ENCODE assay signal across 21 cellular contexts in genomic region chr11:4455439-4455838, GRCh38. TPM values are rescaled to one million over a fixed set of nuclear protein-coding genes. Genes with fewer than 3 reads are reported as not detected.
DNase-seq lines count a peak whose midpoint lies in the region; ATAC-seq and TF ChIP-seq lines count a peak whose summit lies in the region.
"Had no signal": no experiment of that assay in that cellular context is flagged by ENCODE, and none has a peak within 500 bp of the region (broad histone marks: within the 10 kb centered on the region; RNA-seq: fewer than 3 reads in every experiment).

No MANE protein-coding gene starts in this region.

- POLR2A ChIA-PET in naive thymus-derived CD4-positive, alpha-beta T cell (lab: Charles Lee): no interaction called here
- POLR2A ChIA-PET in CD8-positive, alpha-beta T cell (lab: Charles Lee): no interaction called here

- TF ChIP-seq CTCF in CD14-positive monocyte (IDR thresholded peaks at IDR 0.05): no peak
- TF ChIP-seq CTCF in body of pancreas (IDR thresholded peaks at IDR 0.05): no peak
- TF ChIP-seq CTCF in CD8-positive, alpha-beta T cell (IDR thresholded peaks at IDR 0.05): no peak

- H3K27ac Mint-ChIP-seq in CD14-positive monocyte: peak overlapping the region; percentile 87 to 95 (median 94)
- no peak overlapping the region for H3K27ac Mint-ChIP-seq in naive thymus-derived CD4-positive, alpha-beta T cell
- no peak overlapping the region for H3K27ac Mint-ChIP-seq in CD8-positive, alpha-beta T cell
- H3K27ac Mint-ChIP-seq: activated T-helper 17 cell treated with anti-CD3 and anti-CD28 coated beads, Interleukin-2, amount 50 U/mL, for 72 hours had no signal

- H3K36me3 ChIP-seq in body of pancreas (replicated peaks in 1 of 2; ENCODE audit: insufficient read depth in 1 of 2, low read depth in 2 of 2): no peaks in the 10 kb centered on the region
- H3K36me3 ChIP-seq in naive thymus-derived CD4-positive, alpha-beta T cell (ENCODE audit: control insufficient read depth in 2 of 3, insufficient read depth in 3 of 3, low read length in 3 of 3): no peaks in the 10 kb centered on the region
- no peaks in the 10 kb centered on the region for H3K36me3 ChIP-seq in CD8-positive, alpha-beta T cell (ENCODE audit: insufficient read depth, low read length)
- H3K36me3 ChIP-seq: Peyer's patch had no signal

- peaks cover 5 to 30% (median 12%) of the 10 kb centered on the region in 7 donors for H3K9me3 Mint-ChIP-seq in CD14-positive monocyte
- peaks cover 0 to 20% (median 10%) of the 10 kb centered on the region in 11 donors for H3K9me3 Mint-ChIP-seq in naive thymus-derived CD4-positive, alpha-beta T cell
- H3K9me3 Mint-ChIP-seq in CD8-positive, alpha-beta T cell: peaks cover 11% of the 10 kb centered on the region
- H3K9me3 Mint-ChIP-seq: neural crest cell had no signal

- no peaks in the 10 kb centered on the region for H3K27me3 ChIP-seq in body of pancreas
- H3K27me3 ChIP-seq in naive thymus-derived CD4-positive, alpha-beta T cell (ENCODE audit: control insufficient read depth in 2 of 2, insufficient read depth in 2 of 2, low read length in 2 of 2): no peaks in the 10 kb centered on the region
- H3K27me3 ChIP-seq in CD8-positive, alpha-beta T cell (ENCODE audit: insufficient read depth, low read length): no peaks in the 10 kb centered on the region
- H3K27me3 ChIP-seq: Peyer's patch had no signal

- H3K27me3 Mint-ChIP-seq in CD14-positive monocyte (ENCODE audit: low read depth in 3 of 3): peaks cover 0 to 5% (median 0%) of the 10 kb centered on the region in 3 donors
- peaks cover 2 to 25% (median 13%) of the 10 kb centered on the region in 5 donors for H3K27me3 Mint-ChIP-seq in naive thymus-derived CD4-positive, alpha-beta T cell
- H3K27me3 Mint-ChIP-seq in CD8-positive, alpha-beta T cell (ENCODE audit: low read depth): peaks cover 5% of the 10 kb centered on the region

- H3K9me3 ChIP-seq in body of pancreas: no peaks in the 10 kb centered on the region
- H3K9me3 ChIP-seq in naive thymus-derived CD4-positive, alpha-beta T cell (ENCODE audit: control insufficient read depth in 2 of 3, low read length in 3 of 3): no peaks in the 10 kb centered on the region
- no peaks in the 10 kb centered on the region for H3K9me3 ChIP-seq in CD8-positive, alpha-beta T cell (ENCODE audit: low read length)
- H3K9me3 ChIP-seq: Peyer's patch had no signal

- peaks cover 13 to 25% of the 10 kb centered on the region in 2 donors for H3K36me3 Mint-ChIP-seq in CD14-positive monocyte
- peaks cover 0 to 11% (median 0%) of the 10 kb centered on the region in 5 donors for H3K36me3 Mint-ChIP-seq in naive thymus-derived CD4-positive, alpha-beta T cell
- no peaks in the 10 kb centered on the region for H3K36me3 Mint-ChIP-seq in CD8-positive, alpha-beta T cell

- H3K4me3 Mint-ChIP-seq in CD14-positive monocyte: no peak overlapping the region
- H3K4me3 Mint-ChIP-seq in naive thymus-derived CD4-positive, alpha-beta T cell: no peak overlapping the region
- no peak overlapping the region for H3K4me3 Mint-ChIP-seq in CD8-positive, alpha-beta T cell
- H3K4me3 Mint-ChIP-seq: activated T-helper 17 cell treated with anti-CD3 and anti-CD28 coated beads, Interleukin-2, amount 50 U/mL, for 72 hours; neural crest cell had no signal

- CTCF ChIA-PET in naive thymus-derived CD4-positive, alpha-beta T cell (lab: Charles Lee): no interaction called here
- CTCF ChIA-PET in CD8-positive, alpha-beta T cell (lab: Charles Lee): no interaction called here

- TF ChIP-seq POLR2A in body of pancreas (IDR thresholded peaks at IDR 0.05): no peak

- no peak overlapping the region for H3K4me3 ChIP-seq in body of pancreas
- no peak overlapping the region for H3K4me3 ChIP-seq in naive thymus-derived CD4-positive, alpha-beta T cell (ENCODE audit: low read length)
- no peak overlapping the region for H3K4me3 ChIP-seq in CD8-positive, alpha-beta T cell (ENCODE audit: low read depth, low read length)
- H3K4me3 ChIP-seq: Peyer's patch had no signal

- no peak overlapping the region for H3K27ac ChIP-seq in body of pancreas
- no peak overlapping the region for H3K27ac ChIP-seq in naive thymus-derived CD4-positive, alpha-beta T cell (ENCODE audit: low read depth, low read length)
- H3K27ac ChIP-seq in CD8-positive, alpha-beta T cell (ENCODE audit: low read depth, low read length): no peak overlapping the region
- H3K27ac ChIP-seq: Peyer's patch had no signal

- WGBS in body of pancreas, 2 donors: 13 to 40% methylated on average over 1 of the region's 1 CpG

- intact Hi-C loops in CD14-positive monocyte (cut with micrococcal nuclease) (loop anchor here (10.0 kb wide), 1 partner anchor 61 kb away; the partner anchor contains the start of gene TRIM21 (in 2 of the 2)), body of pancreas (cut with DNase I) (no loop called here)
- intact Hi-C loops in naive thymus-derived CD4-positive, alpha-beta T cell (cut with micrococcal nuclease): no loop called here
- intact Hi-C loops in CD8-positive, alpha-beta T cell (cut with DNase I, micrococcal nuclease): no loop called here

- H3K4me1 Mint-ChIP-seq in CD14-positive monocyte: peaks cover 97% of the 10 kb centered on the region
- H3K4me1 Mint-ChIP-seq in naive thymus-derived CD4-positive, alpha-beta T cell: peaks cover 0 to 16% (median 5%) of the 10 kb centered on the region in 7 donors
- peaks cover 3% of the 10 kb centered on the region for H3K4me1 Mint-ChIP-seq in CD8-positive, alpha-beta T cell (ENCODE audit: low read depth)
- H3K4me1 Mint-ChIP-seq: neural crest cell had no signal

- peak; percentile 33 for ATAC-seq in body of pancreas
- peak; percentile 89 for ATAC-seq in naive thymus-derived CD4-positive, alpha-beta T cell
- ATAC-seq in CD8-positive, alpha-beta T cell: no peak
- ATAC-seq: activated CD4-positive, CD25-positive, alpha-beta regulatory T cell treated with anti-CD3 and anti-CD28 coated beads, Interleukin-2, amount 50 U/mL, for 24 hours; activated T-helper 17 cell treated with anti-CD3 and anti-CD28 coated beads, Interleukin-2, amount 50 U/mL, for 72 hours had no signal

- DNase-seq in CD14-positive monocyte (ENCODE audit: low spot score): peak; percentile 87
- peak; percentile 93 to 96 for DNase-seq in NOMO-1 (lab: John Stamatoyannopoulos, UW; ENCODE audit: unreplicated experiment in 2 of 2)
- peak in 1 of 4 donors; percentile 46 for DNase-seq in body of pancreas
- no peak for DNase-seq in naive thymus-derived CD4-positive, alpha-beta T cell
- DNase-seq in activated effector memory CD4-positive, alpha-beta T cell treated with anti-CD3 and anti-CD28 coated beads, Interleukin-2, amount 50 U/mL, for 16 hours: no peak
- no peak for DNase-seq in CD8-positive, alpha-beta T cell
- DNase-seq in occipital lobe (lab: John Stamatoyannopoulos, UW): no peak
- DNase-seq in cerebellum (ENCODE audit: low spot score): no peak
- DNase-seq: amniotic stem cell, cerebellar nuclear complex, H7, NCI-H2029 treated with DMSO at 0.1 percent for 48 hours, NCI-H524 treated with DMSO at 0.1 percent for 48 hours, Peyer's patch, retina had no signal

- no peaks in the 10 kb centered on the region for H3K4me1 ChIP-seq in body of pancreas
- H3K4me1 ChIP-seq in naive thymus-derived CD4-positive, alpha-beta T cell (ENCODE audit: control insufficient read depth in 2 of 2, insufficient read depth in 2 of 2, low read length in 2 of 2): no peaks in the 10 kb centered on the region
- H3K4me1 ChIP-seq in CD8-positive, alpha-beta T cell (ENCODE audit: insufficient read depth, low read length): no peaks in the 10 kb centered on the region
- H3K4me1 ChIP-seq: Peyer's patch had no signal

RNA-seq across cellular contexts. Expression of gene OR52K2, which starts 6.3 kb away (rescaled TPM):
- polyA plus RNA-seq in CD14-positive monocyte: under 1 TPM; 0.16 to 0.41 TPM
- total RNA-seq in body of pancreas (not detected), occipital lobe (not detected), cerebellum (0.27 TPM)
- total RNA-seq in naive thymus-derived CD4-positive, alpha-beta T cell: 1 to 10 TPM in 1 of 5 experiments, not detected in 4; 1.4 TPM
- not detected for polyA plus RNA-seq in naive thymus-derived CD4-positive, alpha-beta T cell
- not detected for total RNA-seq in CD8-positive, alpha-beta T cell
- total RNA-seq: activated T-helper 17 cell treated with anti-CD3 and anti-CD28 coated beads, Interleukin-2, amount 50 U/mL, for 72 hours; H7; lung microvascular endothelial cell; MCF 10A; neural crest cell; Peyer's patch; T-helper 1 cell treated with Interleukin-12 subunit alpha and Interleukin-12 subunit beta and Interleukin-4 antibody, amounts not matched to agents 30 ng/mL and 1 ng/mL, for 36 hours had no signal

RNA-seq across cellular contexts. Expression of gene OR52K1, which starts 27.0 kb away (rescaled TPM):
- not detected for polyA plus RNA-seq in CD14-positive monocyte
- total RNA-seq in body of pancreas: not detected
- under 1 TPM in 2 of 5 experiments, not detected in 3; 0.29 to 0.39 TPM for total RNA-seq in naive thymus-derived CD4-positive, alpha-beta T cell
- not detected for polyA plus RNA-seq in naive thymus-derived CD4-positive, alpha-beta T cell
- total RNA-seq in CD8-positive, alpha-beta T cell: not detected
- not detected for total RNA-seq in occipital lobe
- total RNA-seq in cerebellum: 0.09 TPM
- total RNA-seq: H7; lung microvascular endothelial cell; MCF 10A; neural crest cell; Peyer's patch; T-helper 1 cell treated with Interleukin-12 subunit alpha and Interleukin-12 subunit beta and Interleukin-4 antibody, amounts not matched to agents 30 ng/mL and 1 ng/mL, for 36 hours had no signal

Comparison
In these comparisons a context has a peak if more than half of its experiments do, and no peak if none do; other contexts are left out.
1. DNase-seq: peak in CD14-positive monocyte (single experiment) and NOMO-1 (2 of 2); none in naive thymus-derived CD4-positive, alpha-beta T cell (0 of 9), activated effector memory CD4-positive, alpha-beta T cell treated with anti-CD3 and anti-CD28 coated beads, Interleukin-2, amount 50 U/mL, for 16 hours (single experiment), CD8-positive, alpha-beta T cell (0 of 7), occipital lobe (single experiment) and cerebellum (single experiment).
2. H3K27ac Mint-ChIP-seq: peak in CD14-positive monocyte (7 of 7); none in naive thymus-derived CD4-positive, alpha-beta T cell (0 of 9) and CD8-positive, alpha-beta T cell (single experiment).
3. intact Hi-C loops: an anchor here in CD14-positive monocyte (10.0 kb wide); none called in body of pancreas, naive thymus-derived CD4-positive, alpha-beta T cell and CD8-positive, alpha-beta T cell.